Comparison of ENCODE assay signal across 8 cellular contexts in the genomic region with DNA sequence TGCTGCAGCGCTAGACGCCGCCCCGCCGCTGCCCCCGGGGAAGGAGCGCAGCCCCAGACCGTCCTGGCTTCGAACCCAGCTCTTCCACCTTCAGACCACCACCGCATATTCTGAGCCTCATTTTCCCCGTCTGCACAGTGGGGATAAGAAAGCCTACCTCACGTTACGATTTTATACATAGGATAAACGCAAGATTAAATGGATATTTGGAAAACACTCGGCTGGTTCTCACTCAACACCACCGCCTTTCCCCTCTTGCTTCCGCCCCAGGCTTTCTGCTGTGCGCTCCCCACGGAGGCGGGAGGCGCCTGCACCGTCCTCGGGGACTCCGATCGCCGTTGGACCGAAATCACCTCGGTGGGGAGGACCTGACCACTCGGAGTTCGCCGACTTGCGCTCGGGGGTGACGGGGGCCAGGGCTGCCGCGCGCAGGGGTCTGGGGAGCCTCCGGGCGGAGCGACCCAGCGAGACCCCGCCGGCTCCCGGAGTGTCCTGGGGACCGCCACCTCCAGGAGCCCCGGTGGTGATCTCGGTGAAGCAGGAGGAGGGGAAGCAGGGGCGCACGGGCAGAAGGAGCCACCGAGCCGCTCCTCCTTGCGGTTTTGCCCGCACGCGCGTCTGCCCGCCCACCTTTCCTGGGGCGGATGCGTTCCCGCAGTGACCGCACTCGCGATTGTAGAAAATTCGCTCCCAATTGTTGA. TPM values are rescaled to one million over a fixed set of nuclear protein-coding genes. Genes with fewer than 3 reads are reported as not detected.
DNase-seq lines count a peak whose midpoint lies in the region; ATAC-seq and TF ChIP-seq lines count a peak whose summit lies in the region.

No MANE protein-coding gene starts in this region.

- H3K4me3 ChIP-seq in GM23338 (peak overlapping the region; percentile 77), fibroblast of villous mesenchyme (ENCODE audit: low read depth, low read length) (peak overlapping the region; percentile 75), ovary (peak overlapping the region; percentile 65)

- H3K79me2 ChIP-seq in GM23338 (replicated peaks; ENCODE audit: insufficient read depth): no peaks in the 10 kb centered on the region

- H3K4me1 Mint-ChIP-seq in GM23338: peaks cover 27% of the 10 kb centered on the region
- H3K4me1 Mint-ChIP-seq in activated T-helper 1 cell treated with anti-CD3 and anti-CD28 coated beads, Interleukin-12 subunit alpha, Interleukin-12 subunit beta, Interleukin-2, Interleukin-4 antibody, amounts not matched to agents 30 ng/mL and 10 ng/mL and 1 ng/mL, durations not matched to agents 14 hours and 24 hours and 36 hours (ENCODE audit: low read depth): peaks cover 51% of the 10 kb centered on the region

- TF ChIP-seq POLR2A in ovary (IDR thresholded peaks at IDR 0.05): no peak

- no peak for TF ChIP-seq CTCF in GM23338 (conservative IDR thresholded peaks at IDR 0.05; ENCODE audit: low read depth in 2 of 2)
- TF ChIP-seq CTCF in fibroblast of villous mesenchyme (IDR thresholded peaks at IDR 0.05; ENCODE audit: insufficient read depth, low read depth, low read length): no peak
- no peak for TF ChIP-seq CTCF in ovary (IDR thresholded peaks at IDR 0.05)

- peak; percentile 51 for DNase-seq in ELR (ENCODE audit: low read depth)
- peak; percentile 51 for DNase-seq in GM23338 (ENCODE audit: low spot score)
- DNase-seq in NCI-H69 (lab: John Stamatoyannopoulos, UW): peak; percentile 84
- peak; percentile 53 for DNase-seq in activated T-helper 1 cell treated with anti-CD3 and anti-CD28 coated beads, Interleukin-12 subunit alpha, Interleukin-12 subunit beta, Interleukin-2, Interleukin-4 antibody, amounts not matched to agents 30 ng/mL and 10 ng/mL and 1 ng/mL, durations not matched to agents 14 hours and 24 hours and 36 hours (ENCODE audit: low spot score)
- peak; percentile 23 for DNase-seq in fibroblast of villous mesenchyme (ENCODE audit: low read depth)
- peak in 3 of 5 donors; percentile 36 to 65 (median 63) for DNase-seq in ovary
- DNase-seq in inferior parietal cortex (ENCODE audit: extremely low spot score): no peak
- DNase-seq in NCI-H2081 treated with DMSO at 0.1 percent for 48 hours (lab: John Stamatoyannopoulos, UW): no peak

- no peaks in the 10 kb centered on the region for H3K9me2 ChIP-seq in GM23338 (ENCODE audit: insufficient read depth)

- H3K4me3 Mint-ChIP-seq in GM23338: peak overlapping the region; percentile 88
- peak overlapping the region; percentile 88 for H3K4me3 Mint-ChIP-seq in activated T-helper 1 cell treated with anti-CD3 and anti-CD28 coated beads, Interleukin-12 subunit alpha, Interleukin-12 subunit beta, Interleukin-2, Interleukin-4 antibody, amounts not matched to agents 30 ng/mL and 10 ng/mL and 1 ng/mL, durations not matched to agents 14 hours and 24 hours and 36 hours

- no peaks in the 10 kb centered on the region for H3K36me3 Mint-ChIP-seq in GM23338 (ENCODE audit: low read depth)
- H3K36me3 Mint-ChIP-seq in activated T-helper 1 cell treated with anti-CD3 and anti-CD28 coated beads, Interleukin-12 subunit alpha, Interleukin-12 subunit beta, Interleukin-2, Interleukin-4 antibody, amounts not matched to agents 30 ng/mL and 10 ng/mL and 1 ng/mL, durations not matched to agents 14 hours and 24 hours and 36 hours (ENCODE audit: low read depth): peaks cover 13% of the 10 kb centered on the region

- TF ChIP-seq EP300 in ovary (IDR thresholded peaks at IDR 0.05): no peak

- ATAC-seq in GM23338: peak; percentile 13

- H3K9me3 ChIP-seq in ovary: no peaks in the 10 kb centered on the region

- H3K4me2 ChIP-seq in GM23338: peak overlapping the region; percentile 96

- intact Hi-C loops in activated T-helper 1 cell treated with anti-CD3 and anti-CD28 coated beads, Interleukin-12 subunit alpha, Interleukin-12 subunit beta, Interleukin-2, Interleukin-4 antibody, amounts not matched to agents 30 ng/mL and 10 ng/mL and 1 ng/mL, durations not matched to agents 14 hours and 24 hours and 36 hours (cut with micrococcal nuclease): loop anchor here (1.0 to 10.0 kb wide), 5 partner anchors 9 to 554 kb away; a partner anchor contains a TSS
- intact Hi-C loops in ovary (cut with DNase I): loop anchor here in 3 of 4 donors (5.0 to 10.0 kb wide), 3 partner anchors 96 to 106 kb away; a partner anchor contains a TSS

- H3K36me3 ChIP-seq in GM23338 (ENCODE audit: insufficient read depth) (no peaks in the 10 kb centered on the region), ovary (no peaks in the 10 kb centered on the region)

- H4K20me1 ChIP-seq in GM23338 (replicated peaks; ENCODE audit: insufficient read depth): no peaks in the 10 kb centered on the region

- H2AFZ ChIP-seq in GM23338: peak overlapping the region; percentile 98

- no peak overlapping the region for H3K27ac Mint-ChIP-seq in GM23338
- H3K27ac Mint-ChIP-seq in activated T-helper 1 cell treated with anti-CD3 and anti-CD28 coated beads, Interleukin-12 subunit alpha, Interleukin-12 subunit beta, Interleukin-2, Interleukin-4 antibody, amounts not matched to agents 30 ng/mL and 10 ng/mL and 1 ng/mL, durations not matched to agents 14 hours and 24 hours and 36 hours: peak overlapping the region; percentile 87

- WGBS in ovary, 3 donors: 1 to 2% (median 1%) methylated on average over 63 to 64 of the region's 64 CpGs

- peaks cover 9% of the 10 kb centered on the region; the same call in 1 of the 2 replicates for H3F3A ChIP-seq in GM23338 (replicated peaks; ENCODE audit: low read depth)

- H3K9me3 Mint-ChIP-seq in GM23338: no peaks in the 10 kb centered on the region
- H3K9me3 Mint-ChIP-seq in activated T-helper 1 cell treated with anti-CD3 and anti-CD28 coated beads, Interleukin-12 subunit alpha, Interleukin-12 subunit beta, Interleukin-2, Interleukin-4 antibody, amounts not matched to agents 30 ng/mL and 10 ng/mL and 1 ng/mL, durations not matched to agents 14 hours and 24 hours and 36 hours: no peaks in the 10 kb centered on the region

- no peak overlapping the region for H3K27ac ChIP-seq in GM23338 (ENCODE audit: low read depth)
- peak overlapping the region; percentile 49 to 51 for H3K27ac ChIP-seq in ovary

- H3K27me3 ChIP-seq in GM23338 (ENCODE audit: insufficient read depth) (peaks cover 46% of the 10 kb centered on the region), ovary (no peaks in the 10 kb centered on the region)

- peaks cover 40% of the 10 kb centered on the region for H3K27me3 Mint-ChIP-seq in GM23338 (ENCODE audit: insufficient read depth, low read depth, poor library complexity)
- peaks cover 2% of the 10 kb centered on the region for H3K27me3 Mint-ChIP-seq in activated T-helper 1 cell treated with anti-CD3 and anti-CD28 coated beads, Interleukin-12 subunit alpha, Interleukin-12 subunit beta, Interleukin-2, Interleukin-4 antibody, amounts not matched to agents 30 ng/mL and 10 ng/mL and 1 ng/mL, durations not matched to agents 14 hours and 24 hours and 36 hours (ENCODE audit: insufficient read depth)

- H3K4me1 ChIP-seq in GM23338 (ENCODE audit: insufficient read depth) (peaks cover 12% of the 10 kb centered on the region), ovary (ENCODE audit: insufficient read depth) (peaks cover 23% of the 10 kb centered on the region)

TF ChIP-seq in GM23338, 12 proteins besides CTCF, POLR2A, EP300 and RAD21 (continues in another document):
- TF ChIP-seq POLR2AphosphoS5 (IDR thresholded peaks at IDR 0.05; ENCODE audit: low read depth) (no peak), STAT1 (IDR thresholded peaks at IDR 0.05; ENCODE audit: unreplicated experiment) (no peak), EZH2 (IDR thresholded peaks at IDR 0.05; ENCODE audit: low read depth, unreplicated experiment) (peak; percentile 67), JUNB (IDR thresholded peaks at IDR 0.05; ENCODE audit: unreplicated experiment) (no peak), CREB1 (CRISPR knock-in tag; IDR thresholded peaks at IDR 0.05; ENCODE audit: low read depth) (no peak)
- TF ChIP-seq, protein P1, sequence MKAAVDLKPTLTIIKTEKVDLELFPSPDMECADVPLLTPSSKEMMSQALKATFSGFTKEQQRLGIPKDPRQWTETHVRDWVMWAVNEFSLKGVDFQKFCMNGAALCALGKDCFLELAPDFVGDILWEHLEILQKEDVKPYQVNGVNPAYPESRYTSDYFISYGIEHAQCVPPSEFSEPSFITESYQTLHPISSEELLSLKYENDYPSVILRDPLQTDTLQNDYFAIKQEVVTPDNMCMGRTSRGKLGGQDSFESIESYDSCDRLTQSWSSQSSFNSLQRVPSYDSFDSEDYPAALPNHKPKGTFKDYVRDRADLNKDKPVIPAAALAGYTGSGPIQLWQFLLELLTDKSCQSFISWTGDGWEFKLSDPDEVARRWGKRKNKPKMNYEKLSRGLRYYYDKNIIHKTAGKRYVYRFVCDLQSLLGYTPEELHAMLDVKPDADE (IDR thresholded peaks at IDR 0.05): no peak

RNA-seq across cellular contexts. Expression of a gene that starts 4.0 kb away (rescaled TPM):
- total RNA-seq in GM23338 (2014; rRNA removed; shearing (Covaris generic)): 0.19 TPM in 1 of 2 replicates, not detected in the other
- 0.26 and 1.2 TPM in 2 replicates for polyA plus RNA-seq in GM23338 (2016; fragmentation: Nextera tagmentation; extraction: Ambion mirVana)
- total RNA-seq in activated T-helper 1 cell treated with anti-CD3 and anti-CD28 coated beads, Interleukin-12 subunit alpha, Interleukin-12 subunit beta, Interleukin-2, Interleukin-4 antibody, amounts not matched to agents 30 ng/mL and 10 ng/mL and 1 ng/mL, durations not matched to agents 14 hours and 24 hours and 36 hours: 0.83 and 0.88 TPM in 2 replicates
- 1.3 and 2.3 TPM in 2 replicates for total RNA-seq in fibroblast of villous mesenchyme
- 10 to 100 TPM in 3 of 7 donors, 1 to 10 TPM in 3, under 1 TPM in 1; 0.48 to 27.5 (median 5.3) TPM for total RNA-seq in ovary
- 1 to 10 TPM; 4.5 to 6.3 TPM for polyA plus RNA-seq in ovary

Comparison
In these comparisons a context has a peak if more than half of its experiments do, and no peak if none do; other contexts are left out.
1. DNase-seq: peak in ELR (single experiment), GM23338 (single experiment), NCI-H69 (single experiment), activated T-helper 1 cell treated with anti-CD3 and anti-CD28 coated beads, Interleukin-12 subunit alpha, Interleukin-12 subunit beta, Interleukin-2, Interleukin-4 antibody, amounts not matched to agents 30 ng/mL and 10 ng/mL and 1 ng/mL, durations not matched to agents 14 hours and 24 hours and 36 hours (single experiment), fibroblast of villous mesenchyme (single experiment) and ovary (3 of 5); none in inferior parietal cortex (single experiment) and NCI-H2081 treated with DMSO at 0.1 percent for 48 hours (single experiment).
2. Peak in every context shown above with its lines, with median percentiles within 50 percentile points of each other: H3K4me3 ChIP-seq.